In the genomic region with DNA sequence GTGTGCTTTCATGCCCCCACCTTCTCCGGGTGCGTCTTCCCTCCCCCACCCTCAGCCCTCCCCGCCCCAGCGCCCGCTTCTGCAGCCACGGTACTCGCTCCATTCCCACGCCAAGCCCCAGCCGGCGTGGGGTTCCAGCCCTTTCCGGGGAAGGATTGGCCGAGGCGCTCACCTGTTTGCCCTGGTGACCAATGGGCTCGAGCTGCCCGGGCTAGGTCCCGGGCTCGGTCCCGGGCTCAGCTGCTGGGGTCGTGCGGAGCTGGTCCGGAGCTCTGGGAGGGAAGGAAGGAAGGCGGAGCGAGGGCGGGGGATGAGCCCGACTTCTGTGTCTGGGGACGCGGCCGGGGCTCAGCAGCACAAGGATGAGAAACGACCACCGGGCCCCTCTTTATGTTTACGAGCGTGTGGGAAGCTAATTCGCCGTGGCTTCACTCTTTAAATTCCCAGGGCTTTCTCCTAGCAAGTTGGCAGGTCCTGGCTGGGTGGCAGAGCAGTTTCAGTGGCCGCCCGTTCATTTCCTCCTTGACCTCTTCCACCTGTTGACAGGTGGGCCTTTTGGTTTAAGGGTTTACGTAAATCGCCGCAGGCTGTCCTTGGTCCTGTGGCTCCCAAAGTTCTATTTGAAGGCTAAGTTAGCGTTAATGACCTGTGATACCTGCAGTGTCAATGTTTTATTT, we compare ENCODE assay signal across 8 cellular contexts. TPM values are rescaled to one million over a fixed set of nuclear protein-coding genes. Genes with fewer than 3 reads are reported as not detected.
A peak's percentile ranks its signal among the peaks of the same experiment; 100 is the strongest.
DNase-seq lines count a peak whose midpoint lies in the region; ATAC-seq and TF ChIP-seq lines count a peak whose summit lies in the region.

A gene with protein sequence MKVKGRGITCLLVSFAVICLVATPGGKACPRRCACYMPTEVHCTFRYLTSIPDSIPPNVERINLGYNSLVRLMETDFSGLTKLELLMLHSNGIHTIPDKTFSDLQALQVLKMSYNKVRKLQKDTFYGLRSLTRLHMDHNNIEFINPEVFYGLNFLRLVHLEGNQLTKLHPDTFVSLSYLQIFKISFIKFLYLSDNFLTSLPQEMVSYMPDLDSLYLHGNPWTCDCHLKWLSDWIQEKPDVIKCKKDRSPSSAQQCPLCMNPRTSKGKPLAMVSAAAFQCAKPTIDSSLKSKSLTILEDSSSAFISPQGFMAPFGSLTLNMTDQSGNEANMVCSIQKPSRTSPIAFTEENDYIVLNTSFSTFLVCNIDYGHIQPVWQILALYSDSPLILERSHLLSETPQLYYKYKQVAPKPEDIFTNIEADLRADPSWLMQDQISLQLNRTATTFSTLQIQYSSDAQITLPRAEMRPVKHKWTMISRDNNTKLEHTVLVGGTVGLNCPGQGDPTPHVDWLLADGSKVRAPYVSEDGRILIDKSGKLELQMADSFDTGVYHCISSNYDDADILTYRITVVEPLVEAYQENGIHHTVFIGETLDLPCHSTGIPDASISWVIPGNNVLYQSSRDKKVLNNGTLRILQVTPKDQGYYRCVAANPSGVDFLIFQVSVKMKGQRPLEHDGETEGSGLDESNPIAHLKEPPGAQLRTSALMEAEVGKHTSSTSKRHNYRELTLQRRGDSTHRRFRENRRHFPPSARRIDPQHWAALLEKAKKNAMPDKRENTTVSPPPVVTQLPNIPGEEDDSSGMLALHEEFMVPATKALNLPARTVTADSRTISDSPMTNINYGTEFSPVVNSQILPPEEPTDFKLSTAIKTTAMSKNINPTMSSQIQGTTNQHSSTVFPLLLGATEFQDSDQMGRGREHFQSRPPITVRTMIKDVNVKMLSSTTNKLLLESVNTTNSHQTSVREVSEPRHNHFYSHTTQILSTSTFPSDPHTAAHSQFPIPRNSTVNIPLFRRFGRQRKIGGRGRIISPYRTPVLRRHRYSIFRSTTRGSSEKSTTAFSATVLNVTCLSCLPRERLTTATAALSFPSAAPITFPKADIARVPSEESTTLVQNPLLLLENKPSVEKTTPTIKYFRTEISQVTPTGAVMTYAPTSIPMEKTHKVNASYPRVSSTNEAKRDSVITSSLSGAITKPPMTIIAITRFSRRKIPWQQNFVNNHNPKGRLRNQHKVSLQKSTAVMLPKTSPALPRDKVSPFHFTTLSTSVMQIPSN (N-terminal part only) (minus strand): TSS at position 288 of the 677 bp plus-strand sequence. CDS start 2,352 bp downstream, outside the sequence.

- no peak for TF ChIP-seq CTCF in CD14-positive monocyte (IDR thresholded peaks at IDR 0.05)
- TF ChIP-seq CTCF in fibroblast of villous mesenchyme (IDR thresholded peaks at IDR 0.05; ENCODE audit: insufficient read depth, low read depth, low read length): no peak
- TF ChIP-seq CTCF in omental fat pad (IDR thresholded peaks at IDR 0.05): no peak

- intact Hi-C loops in CD14-positive monocyte (cut with micrococcal nuclease): no loop called here

- H3K27me3 Mint-ChIP-seq in CD14-positive monocyte (ENCODE audit: low read depth in 3 of 3): peaks cover 24 to 30% (median 24%) of the 10 kb centered on the region in 3 donors

- H3K4me3 Mint-ChIP-seq in CD14-positive monocyte: peak within 1 kb of the TSS; percentile 66 to 87

- DNase-seq in CD14-positive monocyte (ENCODE audit: low spot score) (no peak), NCI-H526 treated with DMSO at 0.1 percent for 48 hours (lab: John Stamatoyannopoulos, UW) (peak; percentile 41), fibroblast of villous mesenchyme (ENCODE audit: low read depth) (no peak), omental fat pad (ENCODE audit: low spot score) (no peak), GOT3 (lab: John Stamatoyannopoulos, UW) (no peak)

- ATAC-seq in omental fat pad (ENCODE audit: low FRiP score) (peak; percentile 62), HG02981 (IDR thresholded peaks at IDR 0.05; ENCODE audit: unreplicated experiment) (no peak), HG02840 (IDR thresholded peaks at IDR 0.05; ENCODE audit: low FRiP score, unreplicated experiment) (no peak), HG02970 (IDR thresholded peaks at IDR 0.05; ENCODE audit: low FRiP score, unreplicated experiment) (no peak)

- no peak within 1 kb of the TSS for H3K27ac Mint-ChIP-seq in CD14-positive monocyte

- H3K4me1 Mint-ChIP-seq in CD14-positive monocyte: peaks cover 8% of the 10 kb centered on the region

- H3K9me3 Mint-ChIP-seq in CD14-positive monocyte: no peaks in the 10 kb centered on the region

- peak within 1 kb of the TSS; percentile 63 for H3K4me3 ChIP-seq in fibroblast of villous mesenchyme (ENCODE audit: low read depth, low read length)

- H3K36me3 Mint-ChIP-seq in CD14-positive monocyte: peaks cover 0 to 2% of the 10 kb centered on the region in 2 donors

RNA-seq across cellular contexts. Expression of the gene that starts here (rescaled TPM):
- polyA plus RNA-seq in CD14-positive monocyte: under 1 TPM in 1 of 2 donors, not detected in 1; 0.05 TPM
- total RNA-seq in fibroblast of villous mesenchyme (0.97 and 2.2 TPM in 2 replicates), omental fat pad (10 to 100 TPM in 1 of 4 donors, 1 to 10 TPM in 3; 3.2 to 10.3 (median 6.5) TPM)
